ENCODE assay signal across 19 cellular contexts in the genomic region with DNA sequence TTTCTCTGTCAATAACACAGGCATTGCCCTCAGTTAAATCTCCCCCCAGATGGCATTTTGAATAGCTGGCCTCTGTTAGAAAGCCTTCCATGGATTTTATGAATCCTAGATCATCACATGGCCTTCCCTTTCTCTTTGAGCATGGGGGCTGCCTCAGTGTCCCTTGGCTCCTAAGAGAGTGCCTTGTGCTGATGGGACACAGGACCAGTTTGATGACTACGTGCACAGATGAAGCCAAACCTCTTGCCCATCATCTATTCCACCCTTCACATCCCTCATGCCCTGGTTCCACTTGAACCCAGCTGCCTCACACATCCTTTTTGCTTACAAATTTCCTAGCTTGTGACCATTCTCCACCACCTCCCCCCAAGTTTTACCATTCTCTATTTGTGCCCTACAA. TPM values are rescaled to one million over a fixed set of nuclear protein-coding genes. Genes with fewer than 3 reads are reported as not detected.
A peak's percentile ranks its signal among the peaks of the same experiment; 100 is the strongest.
DNase-seq lines count a peak whose midpoint lies in the region; ATAC-seq and TF ChIP-seq lines count a peak whose summit lies in the region.
"Had no signal": no experiment of that assay in that cellular context is flagged by ENCODE, and none has a peak within 500 bp of the region (broad histone marks: within the 10 kb centered on the region; RNA-seq: fewer than 3 reads in every experiment).

No MANE protein-coding gene starts in this region.

- no peaks in the 10 kb centered on the region for H3K9me3 ChIP-seq in Peyer's patch

- ATAC-seq in central memory CD8-positive, alpha-beta T cell (replicated peaks; ENCODE audit: extremely low read depth, poor library complexity, severe bottlenecking) = no peak
- ATAC-seq in stimulated activated naive B cell treated with anti-CD40 and anti-IgM and Interleukin-4, amounts not matched to agents 10 μg/mL and 1 μg/mL and 100 μg/mL, for 72 hours (replicated peaks) = no peak
- ATAC-seq in HG02884 (IDR thresholded peaks at IDR 0.05; ENCODE audit: unreplicated experiment) = no peak
- ATAC-seq: foreskin keratinocyte, left lobe of liver had no signal

- no peaks in the 10 kb centered on the region for H3K36me3 ChIP-seq in Peyer's patch
- H3K36me3 ChIP-seq: cardiac muscle cell had no signal

- peak overlapping the region; percentile 58 for H3K4me3 Mint-ChIP-seq in activated naive CD4-positive, alpha-beta T cell treated with anti-CD3 and anti-CD28 coated beads for 36 hours
- H3K4me3 Mint-ChIP-seq in IgD-negative memory B cell = peak overlapping the region in 3 of 4 donors; percentile 53 to 85 (median 78)
- H3K4me3 Mint-ChIP-seq in central memory CD8-positive, alpha-beta T cell = peak overlapping the region; percentile 95
- peak overlapping the region in 1 of 2 donors; percentile 34 for H3K4me3 Mint-ChIP-seq in stimulated activated naive B cell treated with anti-CD40 and anti-IgM and Interleukin-4, amounts not matched to agents 10 μg/mL and 1 μg/mL and 100 μg/mL, for 72 hours

- H3K36me3 Mint-ChIP-seq in activated naive CD4-positive, alpha-beta T cell treated with anti-CD3 and anti-CD28 coated beads for 36 hours (ENCODE audit: low read depth) = peaks cover 91% of the 10 kb centered on the region
- no peaks in the 10 kb centered on the region for H3K36me3 Mint-ChIP-seq in IgD-negative memory B cell
- peaks cover 26% of the 10 kb centered on the region for H3K36me3 Mint-ChIP-seq in central memory CD8-positive, alpha-beta T cell (ENCODE audit: insufficient read depth)
- peaks cover 35 to 50% of the 10 kb centered on the region in 2 donors for H3K36me3 Mint-ChIP-seq in stimulated activated naive B cell treated with anti-CD40 and anti-IgM and Interleukin-4, amounts not matched to agents 10 μg/mL and 1 μg/mL and 100 μg/mL, for 72 hours

- peaks cover 0 to 59% (median 25%) of the 10 kb centered on the region in 4 donors for H3K4me1 ChIP-seq in Peyer's patch
- H3K4me1 ChIP-seq: parathyroid adenoma had no signal

- H3K27ac ChIP-seq in Peyer's patch = peak overlapping the region in 2 of 4 donors; percentile 28 to 83
- H3K27ac ChIP-seq: cardiac muscle cell, foreskin keratinocyte, parathyroid adenoma had no signal

- peaks cover 91% of the 10 kb centered on the region for H3K4me1 Mint-ChIP-seq in activated naive CD4-positive, alpha-beta T cell treated with anti-CD3 and anti-CD28 coated beads for 36 hours (ENCODE audit: low read depth)
- H3K4me1 Mint-ChIP-seq in IgD-negative memory B cell = peaks cover 78 to 84% (median 82%) of the 10 kb centered on the region in 3 donors
- peaks cover 96% of the 10 kb centered on the region for H3K4me1 Mint-ChIP-seq in central memory CD8-positive, alpha-beta T cell
- peaks cover 52 to 97% of the 10 kb centered on the region in 2 donors for H3K4me1 Mint-ChIP-seq in stimulated activated naive B cell treated with anti-CD40 and anti-IgM and Interleukin-4, amounts not matched to agents 10 μg/mL and 1 μg/mL and 100 μg/mL, for 72 hours

- no peaks in the 10 kb centered on the region for H3K9me3 Mint-ChIP-seq in activated naive CD4-positive, alpha-beta T cell treated with anti-CD3 and anti-CD28 coated beads for 36 hours
- no peaks in the 10 kb centered on the region for H3K9me3 Mint-ChIP-seq in IgD-negative memory B cell
- no peaks in the 10 kb centered on the region for H3K9me3 Mint-ChIP-seq in central memory CD8-positive, alpha-beta T cell
- H3K9me3 Mint-ChIP-seq in stimulated activated naive B cell treated with anti-CD40 and anti-IgM and Interleukin-4, amounts not matched to agents 10 μg/mL and 1 μg/mL and 100 μg/mL, for 72 hours = peaks cover 2 to 5% of the 10 kb centered on the region in 2 donors

- no peak for TF ChIP-seq POLR2A in Peyer's patch (IDR thresholded peaks at IDR 0.05)

- H3K27ac Mint-ChIP-seq in activated naive CD4-positive, alpha-beta T cell treated with anti-CD3 and anti-CD28 coated beads for 36 hours = peak overlapping the region; percentile 98
- peak overlapping the region; percentile 49 to 93 (median 90) for H3K27ac Mint-ChIP-seq in IgD-negative memory B cell
- peak overlapping the region; percentile 82 for H3K27ac Mint-ChIP-seq in central memory CD8-positive, alpha-beta T cell (ENCODE audit: low read depth)
- peak overlapping the region; percentile 93 for H3K27ac Mint-ChIP-seq in stimulated activated naive B cell treated with anti-CD40 and anti-IgM and Interleukin-4, amounts not matched to agents 10 μg/mL and 1 μg/mL and 100 μg/mL, for 72 hours

- intact Hi-C loops in activated naive CD4-positive, alpha-beta T cell treated with anti-CD3 and anti-CD28 coated beads for 36 hours (cut with micrococcal nuclease) = no loop called here

- H3K27me3 ChIP-seq in Peyer's patch = no peaks in the 10 kb centered on the region
- H3K27me3 ChIP-seq: cardiac muscle cell, foreskin keratinocyte had no signal

- no peak overlapping the region for H3K4me3 ChIP-seq in Peyer's patch
- H3K4me3 ChIP-seq: cardiac muscle cell, skin epidermis had no signal

- no peaks in the 10 kb centered on the region for H3K27me3 Mint-ChIP-seq in activated naive CD4-positive, alpha-beta T cell treated with anti-CD3 and anti-CD28 coated beads for 36 hours (ENCODE audit: low read depth)
- H3K27me3 Mint-ChIP-seq in IgD-negative memory B cell = no peaks in the 10 kb centered on the region
- no peaks in the 10 kb centered on the region for H3K27me3 Mint-ChIP-seq in central memory CD8-positive, alpha-beta T cell
- no peaks in the 10 kb centered on the region for H3K27me3 Mint-ChIP-seq in stimulated activated naive B cell treated with anti-CD40 and anti-IgM and Interleukin-4, amounts not matched to agents 10 μg/mL and 1 μg/mL and 100 μg/mL, for 72 hours

- TF ChIP-seq CTCF in Peyer's patch (IDR thresholded peaks at IDR 0.05) = no peak

- no peak for DNase-seq in activated naive CD4-positive, alpha-beta T cell treated with anti-CD3 and anti-CD28 coated beads for 36 hours
- DNase-seq in activated naive CD4-positive, alpha-beta T cell treated with anti-CD3 and anti-CD28 coated beads, Interleukin-2, amount 50 U/mL, for 16 hours = no peak
- DNase-seq in central memory CD8-positive, alpha-beta T cell (ENCODE audit: low spot score in 2 of 2) = no peak
- DNase-seq in stimulated activated naive B cell treated with anti-CD40 and anti-IgM and Interleukin-4, amounts not matched to agents 10 μg/mL and 1 μg/mL and 100 μg/mL, for 72 hours = no peak
- DNase-seq in GOT3 (lab: John Stamatoyannopoulos, UW) (no peak), Peyer's patch (no peak)
- DNase-seq: activated CD4-positive, alpha-beta T cell treated with anti-CD3 and anti-CD28 coated beads for 4 hours; foreskin keratinocyte; NCI-H1436 treated with DMSO at 0.1 percent for 48 hours; NCI-H345; NK-92 treated with Interleukin-12 subunit alpha and Interleukin-12 subunit beta, amount 100 ng/mL, for 24 hours; Right ventricle myocardium superior; stimulated activated naive CD4-positive, alpha-beta T cell treated with Interleukin-2 at 50 U/mL for 16 hours had no signal

- CTCF ChIA-PET in activated naive CD4-positive, alpha-beta T cell treated with anti-CD3 and anti-CD28 coated beads for 36 hours (lab: Charles Lee) = interaction anchor here (1.3 to 6.4 kb wide), 3 partner anchors 9 to 12 kb away, joined by 4 to 42 read pairs (median 4); no protein-coding TSS in a partner anchor

RNA-seq across cellular contexts. Expression of a gene that starts 12.9 kb away (rescaled TPM):
- 10 to 100 TPM; 57.8 to 58.1 TPM for total RNA-seq in activated naive CD4-positive, alpha-beta T cell treated with anti-CD3 and anti-CD28 coated beads for 36 hours
- polyA plus RNA-seq in IgD-negative memory B cell = 76.8 TPM
- total RNA-seq in Peyer's patch = 100 to 1,000 TPM in 2 of 4 donors, 10 to 100 TPM in 2; 51.8 to 127 (median 105) TPM
